Comparison of ENCODE assay signal across 8 cellular contexts in the genomic region with DNA sequence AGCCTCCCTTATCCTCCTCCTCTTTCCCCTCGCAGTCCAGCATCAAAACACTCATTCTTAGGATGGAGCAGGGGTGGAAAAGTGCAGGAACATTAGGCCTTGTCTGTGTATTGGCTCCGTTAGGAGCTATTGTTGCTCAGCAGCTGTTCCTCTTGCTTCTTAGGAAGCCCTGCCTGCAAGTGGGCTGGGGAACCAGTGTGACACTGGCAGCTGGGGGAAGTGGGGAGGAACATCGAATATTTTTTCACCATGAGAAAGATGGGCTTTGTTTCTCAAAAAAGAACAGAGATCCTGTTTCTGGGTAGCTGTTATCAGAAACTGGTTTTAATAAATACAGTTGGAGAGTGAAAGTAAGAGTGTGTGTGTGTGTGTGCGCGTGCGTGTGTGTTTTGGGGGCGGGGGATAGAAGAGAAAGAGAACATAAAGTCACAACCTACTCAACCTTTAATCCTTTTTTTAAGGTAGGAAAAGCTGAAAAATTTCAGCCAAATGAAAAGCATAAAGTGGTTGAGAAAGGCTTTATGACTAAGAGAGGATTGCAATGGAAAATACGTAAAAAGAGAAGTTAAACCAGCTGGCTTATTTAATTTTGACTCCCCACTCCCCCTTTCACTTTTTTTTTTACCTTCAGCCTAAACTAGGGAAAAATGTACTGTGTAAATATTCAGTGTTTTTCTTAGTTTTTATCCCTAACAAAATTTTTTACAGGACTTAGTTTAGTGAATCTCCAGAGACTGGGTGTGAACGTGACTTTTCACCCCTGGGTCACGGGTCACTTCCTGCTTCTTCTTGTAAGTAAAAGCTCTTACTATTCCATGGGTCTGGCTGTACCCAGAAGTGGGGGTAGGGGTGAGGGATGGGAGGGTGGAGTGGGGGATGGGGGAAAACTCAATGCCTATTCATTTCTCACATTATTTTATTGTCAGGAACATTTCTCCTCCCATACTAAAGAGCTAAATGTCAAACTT.
DNase-seq lines count a peak whose midpoint lies in the region; ATAC-seq, FAIRE-seq and TF ChIP-seq lines count a peak whose summit lies in the region.

No MANE protein-coding gene starts in this region.

- H2BK15ac ChIP-seq in IMR-90 (ENCODE audit: low read depth, low read length): peak overlapping the region; percentile 98

- H3K14ac ChIP-seq in IMR-90 (replicated peaks; ENCODE audit: low read depth, low read length): peak overlapping the region; percentile 81

- H3K18ac ChIP-seq in IMR-90 (ENCODE audit: low read depth, low read length): peak overlapping the region; percentile 59

- peak overlapping the region; percentile 96 for H3K27ac Mint-ChIP-seq in activated CD4-positive, alpha-beta memory T cell treated with anti-CD3 and anti-CD28 coated beads for 36 hours
- peak overlapping the region; percentile 95 for H3K27ac Mint-ChIP-seq in nephron progenitor cell

- H3K9ac ChIP-seq in IMR-90 (ENCODE audit: low read depth, low read length): peak overlapping the region; percentile 87
- peak overlapping the region; percentile 29 for H3K9ac ChIP-seq in endothelial cell of umbilical vein (replicated peaks; ENCODE audit: extremely low read depth, insufficient read depth, low read length)

- CTCF ChIA-PET in IMR-90 (lab: Yijun Ruan, JAX) (interaction anchor here (0.6 to 0.7 kb wide), 2 partner anchors 13 to 76 kb away, joined by 3 read pairs; no protein-coding TSS in a partner anchor), endothelial cell of umbilical vein (lab: Charles Lee) (interaction anchor here (0.7 to 1.8 kb wide), 7 partner anchors 10 to 1124 kb away, joined by 3 to 6 read pairs (median 3); no protein-coding TSS in a partner anchor)
- CTCF ChIA-PET in activated CD4-positive, alpha-beta memory T cell treated with anti-CD3 and anti-CD28 coated beads for 36 hours (lab: Charles Lee): interaction anchor here (0.7 to 7.6 kb wide), 8 partner anchors 10 to 102 kb away, joined by 3 to 77 read pairs (median 5); no protein-coding TSS in a partner anchor

- POLR2A ChIA-PET in IMR-90 (lab: Charles Lee; ENCODE audit: unreplicated experiment) (no interaction called here), endothelial cell of umbilical vein (lab: Charles Lee) (interaction anchor here (1.0 to 1.4 kb wide), 2 partner anchors 142 to 360 kb away, joined by 3 to 8 read pairs; a partner anchor contains a TSS)
- POLR2A ChIA-PET in activated CD4-positive, alpha-beta memory T cell treated with anti-CD3 and anti-CD28 coated beads for 36 hours (lab: Charles Lee): interaction anchor here (0.6 to 2.4 kb wide), 11 partner anchors 11 to 360 kb away, joined by 3 to 14 read pairs (median 5); a partner anchor contains a TSS

- no peaks in the 10 kb centered on the region for H3K79me1 ChIP-seq in IMR-90 (ENCODE audit: low read depth in 1 of 2, low read length in 2 of 2)

- peak overlapping the region; percentile 69 for H3K4me3 Mint-ChIP-seq in activated CD4-positive, alpha-beta memory T cell treated with anti-CD3 and anti-CD28 coated beads for 36 hours
- peak overlapping the region; percentile 64 for H3K4me3 Mint-ChIP-seq in nephron progenitor cell

- peak overlapping the region; percentile 84 for H4K91ac ChIP-seq in IMR-90 (ENCODE audit: insufficient read depth, low read depth, low read length)

- TF ChIP-seq POLR2A in IMR-90 (IDR thresholded peaks at IDR 0.05; ENCODE audit: low read depth, low read length) (no peak), endothelial cell of umbilical vein (IDR thresholded peaks at IDR 0.05; ENCODE audit: low read depth, low read length) (no peak)

- FAIRE-seq in endothelial cell of umbilical vein (lab: Jason Lieb, UNC): peak; percentile 84

- H3K4me1 ChIP-seq in IMR-90 (ENCODE audit: control insufficient read depth, insufficient read depth, low read length) (peaks cover 22% of the 10 kb centered on the region), endothelial cell of umbilical vein (ENCODE audit: control insufficient read depth, extremely low read depth, insufficient read depth, low read length) (peaks cover 6% of the 10 kb centered on the region)

- H2BK120ac ChIP-seq in IMR-90 (ENCODE audit: low read depth, low read length): peak overlapping the region; percentile 96

- 0% methylated on average over 1 of the region's 10 CpGs; no CpG with 5 or more reads in 1 of the 2 experiments for WGBS in IMR-90 (ENCODE audit: extremely low coverage in 2 of 2, insufficient read length in 1 of 2), 2 experiments

- H3K4me3 ChIP-seq in IMR-90 (ENCODE audit: insufficient read depth, low read depth, low read length): peak overlapping the region; percentile 8; the same call in 1 of the 2 replicates
- peak overlapping the region in 1 of 3 experiments; percentile 30 for H3K4me3 ChIP-seq in endothelial cell of umbilical vein (replicated peaks in 1 of 3; ENCODE audit: insufficient read depth in 1 of 3, low read depth in 1 of 3, low read length in 3 of 3)

- TF ChIP-seq CTCF in IMR-90 (conservative IDR thresholded peaks at IDR 0.05; ENCODE audit: low read depth, low read length) (no peak), endothelial cell of umbilical vein (IDR thresholded peaks at IDR 0.05; ENCODE audit: extremely low read depth in 1 of 2, insufficient read depth in 1 of 2, low read depth in 1 of 2, low read length in 2 of 2) (no peak), nephron progenitor cell (IDR thresholded peaks at IDR 0.05) (no peak)

- peak overlapping the region; percentile 52 for H2AK9ac ChIP-seq in IMR-90 (replicated peaks; ENCODE audit: low read depth, low read length, poor library complexity)

- peaks cover 6% of the 10 kb centered on the region for H3K9me3 Mint-ChIP-seq in activated CD4-positive, alpha-beta memory T cell treated with anti-CD3 and anti-CD28 coated beads for 36 hours
- H3K9me3 Mint-ChIP-seq in nephron progenitor cell: no peaks in the 10 kb centered on the region

- H3K27me3 ChIP-seq in IMR-90 (ENCODE audit: control insufficient read depth, insufficient read depth, low read length): no peaks in the 10 kb centered on the region
- peaks cover 0 to 5% of the 10 kb centered on the region in 2 experiments for H3K27me3 ChIP-seq in endothelial cell of umbilical vein (ENCODE audit: control insufficient read depth in 2 of 2, insufficient read depth in 2 of 2, low read length in 2 of 2)

- BruUV-seq in IMR-90 (replicated peaks; lab: Mats Ljungman, UMichigan): no TSS peak
- no TSS peak for BruUV-seq in endothelial cell of umbilical vein (replicated peaks; lab: Mats Ljungman, UMichigan)

- H3K9me1 ChIP-seq in IMR-90 (ENCODE audit: insufficient read depth, low read length) (no peaks in the 10 kb centered on the region), endothelial cell of umbilical vein (replicated peaks; ENCODE audit: control insufficient read depth, extremely low read depth, insufficient read depth, low read length) (no peaks in the 10 kb centered on the region)

- H3K36me3 Mint-ChIP-seq in activated CD4-positive, alpha-beta memory T cell treated with anti-CD3 and anti-CD28 coated beads for 36 hours: no peaks in the 10 kb centered on the region
- H3K36me3 Mint-ChIP-seq in nephron progenitor cell (ENCODE audit: low read depth): no peaks in the 10 kb centered on the region

- intact Hi-C loops in IMR-90 (cut with micrococcal nuclease): no loop called here
- intact Hi-C loops in activated CD4-positive, alpha-beta memory T cell treated with anti-CD3 and anti-CD28 coated beads for 36 hours (cut with micrococcal nuclease): loop anchor here (1.0 to 10.0 kb wide), 4 partner anchors 10 to 419 kb away; a partner anchor contains a TSS
- intact Hi-C loops in endothelial cell of umbilical vein (cut with micrococcal nuclease): loop anchor here (1.0 kb wide), 1 partner anchor 34 kb away; no protein-coding TSS in a partner anchor

- H4K5ac ChIP-seq in IMR-90 (ENCODE audit: low read depth, low read length): peak overlapping the region; percentile 88

- peak overlapping the region; percentile 51 for H2BK20ac ChIP-seq in IMR-90 (ENCODE audit: low read depth, low read length)

- H3K36me3 ChIP-seq in IMR-90 (ENCODE audit: control insufficient read depth, insufficient read depth, low read length) (no peaks in the 10 kb centered on the region), endothelial cell of umbilical vein (ENCODE audit: control insufficient read depth in 2 of 2, extremely low read depth in 1 of 2, insufficient read depth in 2 of 2, low read length in 2 of 2) (no peaks in the 10 kb centered on the region)

- in situ Hi-C loops in IMR-90 (cut with MboI; ENCODE audit: low sequenced_read_pairs): no loop called here

- H3K79me2 ChIP-seq in endothelial cell of umbilical vein (ENCODE audit: control insufficient read depth, insufficient read depth, low read length): no peaks in the 10 kb centered on the region

- peak overlapping the region; percentile 78 to 100 for H4K8ac ChIP-seq in IMR-90 (ENCODE audit: low read depth in 2 of 2, low read length in 2 of 2)

- peak overlapping the region; percentile 88 for H3K4ac ChIP-seq in IMR-90 (ENCODE audit: low read depth, low read length)

- peak overlapping the region; percentile 48; the same call in 1 of the 2 replicates for H2AK5ac ChIP-seq in IMR-90 (ENCODE audit: low read depth, low read length)

- H4K20me1 ChIP-seq in IMR-90 (ENCODE audit: insufficient read depth, low read length): no peaks in the 10 kb centered on the region
- no peaks in the 10 kb centered on the region for H4K20me1 ChIP-seq in endothelial cell of umbilical vein (replicated peaks; ENCODE audit: control insufficient read depth, extremely low read depth, insufficient read depth, low read length)

- peaks cover 51% of the 10 kb centered on the region for H3K4me1 Mint-ChIP-seq in activated CD4-positive, alpha-beta memory T cell treated with anti-CD3 and anti-CD28 coated beads for 36 hours (ENCODE audit: low read depth)
- peaks cover 57% of the 10 kb centered on the region for H3K4me1 Mint-ChIP-seq in nephron progenitor cell

- no peaks in the 10 kb centered on the region for H3K27me3 Mint-ChIP-seq in activated CD4-positive, alpha-beta memory T cell treated with anti-CD3 and anti-CD28 coated beads for 36 hours
- H3K27me3 Mint-ChIP-seq in nephron progenitor cell (ENCODE audit: low read depth, poor library complexity): peaks cover 4% of the 10 kb centered on the region

- H3K56ac ChIP-seq in IMR-90 (ENCODE audit: extremely low read depth, insufficient read depth, low read length): peak overlapping the region; percentile 84

- no peak for TF ChIP-seq RAD21 in IMR-90 (IDR thresholded peaks at IDR 0.05; ENCODE audit: low read length)

- peak; percentile 50 for DNase-seq in IMR-90
- peak; percentile 75 for DNase-seq in activated CD4-positive, alpha-beta memory T cell treated with anti-CD3 and anti-CD28 coated beads for 36 hours
- peak; percentile 70 for DNase-seq in endothelial cell of umbilical vein (ENCODE audit: low read depth, low spot score)
- DNase-seq in nephron progenitor cell: peak; percentile 67
- DNase-seq in superior temporal gyrus (ENCODE audit: extremely low spot score): peak; percentile 35
- DNase-seq in NCI-H187 treated with DMSO at 0.1 percent for 48 hours (lab: John Stamatoyannopoulos, UW): no peak
- no peak for DNase-seq in cortex of kidney (lab: John Stamatoyannopoulos, UW)

- H3K9me3 ChIP-seq in IMR-90 (ENCODE audit: control insufficient read depth, insufficient read depth, low read length) (no peaks in the 10 kb centered on the region), endothelial cell of umbilical vein (replicated peaks; ENCODE audit: control insufficient read depth, insufficient read depth, low read length) (no peaks in the 10 kb centered on the region)

- H3K27ac ChIP-seq in IMR-90 (ENCODE audit: insufficient read depth, low read length): peak overlapping the region; percentile 96
- H3K27ac ChIP-seq in endothelial cell of umbilical vein (ENCODE audit: insufficient read depth, low read depth, low read length): peak overlapping the region; percentile 13

- H2AFZ ChIP-seq in IMR-90 (replicated peaks; ENCODE audit: low read length, poor library complexity) (peak overlapping the region; percentile 90), endothelial cell of umbilical vein (ENCODE audit: low read depth, low read length) (peak overlapping the region; percentile 73)

- peak overlapping the region; percentile 89; the same call in 1 of the 2 replicates for H3K23ac ChIP-seq in IMR-90 (ENCODE audit: low read depth, low read length)

- H3K4me2 ChIP-seq in IMR-90 (ENCODE audit: low read depth, low read length) (peak overlapping the region; percentile 63), endothelial cell of umbilical vein (ENCODE audit: insufficient read depth, low read length) (peak overlapping the region; percentile 68)

- dilution Hi-C loops in IMR-90 (cut with HindIII; ENCODE audit: low sequenced_read_pairs, unreplicated experiment): no loop called here
- dilution Hi-C loops in endothelial cell of umbilical vein (cut with MboI; ENCODE audit: extremely low pct_ligation_motif_present, low sequenced_read_pairs): no loop called here

- H2BK5ac ChIP-seq in IMR-90 (ENCODE audit: low read depth, low read length, poor library complexity, severe bottlenecking): peak overlapping the region; percentile 27

- ATAC-seq in GM18502 (IDR thresholded peaks at IDR 0.05; ENCODE audit: poor library complexity, unreplicated experiment): peak; percentile 28
- ATAC-seq in IMR-90 (ENCODE audit: low read depth): peak; percentile 75

Comparison
In these comparisons a context has a peak if more than half of its experiments do, and no peak if none do; other contexts are left out.
1. DNase-seq: peak in IMR-90 (single experiment), activated CD4-positive, alpha-beta memory T cell treated with anti-CD3 and anti-CD28 coated beads for 36 hours (single experiment), endothelial cell of umbilical vein (single experiment), nephron progenitor cell (single experiment) and superior temporal gyrus (single experiment); none in NCI-H187 treated with DMSO at 0.1 percent for 48 hours (single experiment) and cortex of kidney (single experiment).